Comparison of ENCODE assay signal across 8 cellular contexts in genomic region chr11:18527512-18527911, GRCh38. TPM values are rescaled to one million over a fixed set of nuclear protein-coding genes. Genes with fewer than 3 reads are reported as not detected.
DNase-seq lines count a peak whose midpoint lies in the region; ATAC-seq, FAIRE-seq and TF ChIP-seq lines count a peak whose summit lies in the region.

No MANE protein-coding gene starts in this region.

- H3K27me3 ChIP-seq in PC-3 (ENCODE audit: low read length) (no peaks in the 10 kb centered on the region), mucosa of stomach (ENCODE audit: control insufficient read depth, insufficient read depth, low read length) (no peaks in the 10 kb centered on the region)

- H3K9me2 ChIP-seq in PC-3 (replicated peaks; ENCODE audit: low read length) = no peaks in the 10 kb centered on the region

- peaks cover 3% of the 10 kb centered on the region for H3K36me3 Mint-ChIP-seq in activated CD4-positive, alpha-beta T cell treated with anti-CD3 and anti-CD28 coated beads for 36 hours (ENCODE audit: low read depth)

- H3K27ac Mint-ChIP-seq in activated CD4-positive, alpha-beta T cell treated with anti-CD3 and anti-CD28 coated beads for 36 hours = peak overlapping the region; percentile 100

- H3K4me3 Mint-ChIP-seq in activated CD4-positive, alpha-beta T cell treated with anti-CD3 and anti-CD28 coated beads for 36 hours = peak overlapping the region; percentile 99

- H3K36me3 ChIP-seq in PC-3 (ENCODE audit: low read depth, low read length) = no peaks in the 10 kb centered on the region
- no peaks in the 10 kb centered on the region for H3K36me3 ChIP-seq in mucosa of stomach (ENCODE audit: control insufficient read depth, insufficient read depth, low read length)

- no TSS peak for BruUV-seq in PC-3 (replicated peaks; lab: Mats Ljungman, UMichigan)

- H3K27me3 Mint-ChIP-seq in activated CD4-positive, alpha-beta T cell treated with anti-CD3 and anti-CD28 coated beads for 36 hours = no peaks in the 10 kb centered on the region

- no peak for FAIRE-seq in GM19239 (lab: Jason Lieb, UNC)

- no peaks in the 10 kb centered on the region for H3F3A ChIP-seq in PC-3 (ENCODE audit: low read length, unreplicated experiment)

- intact Hi-C loops in activated CD4-positive, alpha-beta T cell treated with anti-CD3 and anti-CD28 coated beads for 36 hours (cut with DNase I, micrococcal nuclease) = loop anchor here (1.0 to 10.0 kb wide), 17 partner anchors 61 to 1321 kb away; partner anchors contain the start of genes GTF2H1 (in 1 of the 2), HPS5 (in 1 of the 2), PIK3C2A (in 1 of the 2) and SAA2 (in 1 of the 2)
- intact Hi-C loops in PC-3 (cut with micrococcal nuclease) = loop anchor here (2.0 to 10.0 kb wide), 5 partner anchors 35 to 283 kb away; partner anchors contain the start of genes GTF2H1, HPS5, SAA2 and SPTY2D1

- H3K4me1 ChIP-seq in PC-3 (ENCODE audit: insufficient read depth, low read length) = peaks cover 32% of the 10 kb centered on the region
- no peaks in the 10 kb centered on the region for H3K4me1 ChIP-seq in mucosa of stomach (ENCODE audit: control insufficient read depth, insufficient read depth, low read length)

- DNase-seq in activated CD4-positive, alpha-beta T cell treated with anti-CD3 and anti-CD28 coated beads for 36 hours = no peak
- DNase-seq in activated CD4-positive, alpha-beta T cell treated with anti-CD3 and anti-CD28 coated beads for 48 hours = no peak
- DNase-seq in PC-3 = peak; percentile 66
- peak; percentile 23 to 41 for DNase-seq in dermis microvascular lymphatic vessel endothelial cell (ENCODE audit: low read depth in 2 of 2)
- DNase-seq in GM19239 (ENCODE audit: insufficient read length, low spot score) = no peak
- no peak for DNase-seq in stimulated activated CD4-positive, alpha-beta T cell treated with anti-CD3 and anti-CD28 coated beads, Interleukin-4, amount 100 ng/mL, for 24 hours
- no peak for DNase-seq in T1000 (lab: John Stamatoyannopoulos, UW)

- no peak overlapping the region for H2AFZ ChIP-seq in PC-3 (ENCODE audit: low read length)

- POLR2A ChIA-PET in activated CD4-positive, alpha-beta T cell treated with anti-CD3 and anti-CD28 coated beads for 36 hours (lab: Charles Lee) = interaction anchor here (0.7 to 1.6 kb wide), 2 partner anchors 106 to 107 kb away, joined by 3 to 13 read pairs; partner anchors contain the start of gene SPTY2D1
- POLR2A ChIA-PET in PC-3 (lab: Charles Lee; ENCODE audit: unreplicated experiment) = interaction anchor here (1.4 to 2.0 kb wide), 2 partner anchors 34 to 132 kb away, joined by 4 to 5 read pairs; no protein-coding TSS in a partner anchor

- no peaks in the 10 kb centered on the region for H3K9me3 ChIP-seq in PC-3 (ENCODE audit: low read length)
- no peaks in the 10 kb centered on the region for H3K9me3 ChIP-seq in mucosa of stomach (ENCODE audit: control insufficient read depth, low read length)

- ATAC-seq in activated CD4-positive, alpha-beta T cell treated with anti-CD3 and anti-CD28 coated beads for 36 hours = no peak
- ATAC-seq in PC-3 = peak; percentile 28

- H4K20me1 ChIP-seq in PC-3 (ENCODE audit: low read length) = 0 out of 2 replicates have a peak, but pooled peaks cover 5% of the 10 kb centered on the region

- H3K4me2 ChIP-seq in PC-3 (ENCODE audit: low read length) = peak overlapping the region; percentile 82

- peaks cover 42% of the 10 kb centered on the region for H3K4me1 Mint-ChIP-seq in activated CD4-positive, alpha-beta T cell treated with anti-CD3 and anti-CD28 coated beads for 36 hours

- no peak for TF ChIP-seq CTCF in PC-3 (conservative IDR thresholded peaks at IDR 0.05; ENCODE audit: low read depth, low read length)

- H3K27ac ChIP-seq in PC-3 (ENCODE audit: low read length) = peak overlapping the region; percentile 92

- peaks cover 52% of the 10 kb centered on the region for H3K79me2 ChIP-seq in PC-3 (ENCODE audit: low read length)

- H3K9me3 Mint-ChIP-seq in activated CD4-positive, alpha-beta T cell treated with anti-CD3 and anti-CD28 coated beads for 36 hours (ENCODE audit: low read depth) = no peaks in the 10 kb centered on the region

- H3K4me3 ChIP-seq in PC-3 (ENCODE audit: low read length) (peak overlapping the region; percentile 81), mucosa of stomach (ENCODE audit: low read length) (peak overlapping the region; percentile 86)

- CTCF ChIA-PET in activated CD4-positive, alpha-beta T cell treated with anti-CD3 and anti-CD28 coated beads for 36 hours (lab: Charles Lee) = interaction anchor here (0.8 to 2.2 kb wide), 8 partner anchors 14 to 412 kb away, joined by 3 to 12 read pairs (median 4); no protein-coding TSS in a partner anchor
- CTCF ChIA-PET in PC-3 (lab: Charles Lee) = no interaction called here

- H3K9ac ChIP-seq in PC-3 (ENCODE audit: low read length) (peak overlapping the region; percentile 94), mucosa of stomach (ENCODE audit: low read length) (peak overlapping the region; percentile 93)

RNA-seq across cellular contexts. Expression of gene TSG101, which starts 0.8 kb away (rescaled TPM):
- total RNA-seq in activated CD4-positive, alpha-beta T cell treated with anti-CD3 and anti-CD28 coated beads for 36 hours = 10 to 100 TPM; 39.2 to 85.0 TPM
- total RNA-seq in PC-3 (2014; rRNA removed) (42.2 and 46.9 TPM in 2 replicates), dermis microvascular lymphatic vessel endothelial cell (43.9 and 51.5 TPM in 2 replicates)

Comparison
In these comparisons a context has a peak if more than half of its experiments do, and no peak if none do; other contexts are left out.
1. DNase-seq: peak in PC-3 (single experiment) and dermis microvascular lymphatic vessel endothelial cell (2 of 2); none in activated CD4-positive, alpha-beta T cell treated with anti-CD3 and anti-CD28 coated beads for 36 hours (single experiment), activated CD4-positive, alpha-beta T cell treated with anti-CD3 and anti-CD28 coated beads for 48 hours (single experiment), GM19239 (single experiment), stimulated activated CD4-positive, alpha-beta T cell treated with anti-CD3 and anti-CD28 coated beads, Interleukin-4, amount 100 ng/mL, for 24 hours (single experiment) and T1000 (single experiment).